In the genomic region with DNA sequence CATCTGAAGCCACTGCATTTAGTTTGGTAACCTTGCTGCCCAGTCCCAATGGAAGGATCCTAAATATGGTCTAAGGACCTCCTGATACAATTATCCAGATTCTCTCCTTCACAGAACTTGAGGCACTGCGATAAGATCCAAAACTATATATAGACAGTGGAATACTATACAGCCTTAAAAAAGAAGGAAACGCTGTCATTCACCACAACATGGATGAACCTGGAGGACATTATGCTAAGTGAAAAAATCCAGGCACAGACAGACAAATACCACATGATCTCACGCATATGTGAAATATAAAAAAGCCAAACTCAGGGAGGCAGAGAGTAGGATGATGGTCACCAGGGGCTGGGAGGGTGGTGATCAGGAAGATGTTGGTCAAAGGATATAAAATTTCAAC, we compare ENCODE assay signal across 8 cellular contexts. TPM values are rescaled to one million over a fixed set of nuclear protein-coding genes. Genes with fewer than 3 reads are reported as not detected.
"Had no signal": no experiment of that assay in that cellular context is flagged by ENCODE, and none has a peak within 500 bp of the region (broad histone marks: within the 10 kb centered on the region; RNA-seq: fewer than 3 reads in every experiment).

No MANE protein-coding gene starts in this region.

- ATAC-seq: GM12878 had no signal

- H3K4me3 ChIP-seq: GM12878 had no signal

- DNase-seq: GDM1, GF-D8 had no signal

- FAIRE-seq: G401.6, GM12878, GM12891, GM12892, GM18507, GM19239 had no signal

RNA-seq across cellular contexts. Expression of gene IL4, which starts 2.8 kb away (rescaled TPM):
- total RNA-seq: GM12878 had no signal
